15 cellular contexts compared by ENCODE assay signal in the genomic region with DNA sequence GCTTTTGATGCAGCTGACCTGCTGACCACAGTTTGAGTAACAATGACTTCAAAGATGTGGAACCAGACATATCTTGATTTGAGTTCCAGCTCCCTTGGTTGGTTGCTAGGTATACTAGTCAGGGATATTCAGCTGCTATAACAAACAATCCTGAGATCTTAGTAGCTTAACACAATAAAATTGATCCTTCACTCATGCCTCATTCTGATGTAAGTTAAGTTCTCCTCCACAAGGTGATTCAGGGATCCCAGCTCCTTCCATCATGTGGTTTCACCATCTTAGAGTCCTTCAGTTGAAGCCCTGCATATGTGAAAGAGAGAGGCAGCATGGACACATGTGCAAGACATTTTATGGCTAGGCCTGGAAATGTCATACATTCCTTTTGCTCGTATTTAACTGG. TPM values are rescaled to one million over a fixed set of nuclear protein-coding genes. Genes with fewer than 3 reads are reported as not detected.
DNase-seq lines count a peak whose midpoint lies in the region; ATAC-seq, FAIRE-seq and TF ChIP-seq lines count a peak whose summit lies in the region.
"Had no signal": no experiment of that assay in that cellular context is flagged by ENCODE, and none has a peak within 500 bp of the region (broad histone marks: within the 10 kb centered on the region; RNA-seq: fewer than 3 reads in every experiment).

No MANE protein-coding gene starts in this region.

- TF ChIP-seq CTCF in transverse colon (IDR thresholded peaks at IDR 0.05) = no peak

- H3K36me3 Mint-ChIP-seq in activated CD8-positive, alpha-beta memory T cell treated with anti-CD3 and anti-CD28 coated beads, Interleukin-2, amount 10 ng/mL, durations not matched to agents 7 days and 5 days = no peaks in the 10 kb centered on the region
- H3K36me3 Mint-ChIP-seq in IgD-negative memory B cell = no peaks in the 10 kb centered on the region

- intact Hi-C loops in transverse colon (cut with DNase I; ENCODE audit: low total_unique reads) = no loop called here

- CTCF ChIA-PET in activated CD8-positive, alpha-beta memory T cell treated with anti-CD3 and anti-CD28 coated beads, Interleukin-2, amount 10 ng/mL, durations not matched to agents 7 days and 5 days (lab: Charles Lee) = interaction anchor here (0.6 to 0.8 kb wide), 2 partner anchors 23 to 79 kb away, joined by 3 read pairs; no protein-coding TSS in a partner anchor

- peaks cover 25% of the 10 kb centered on the region for H3K4me1 Mint-ChIP-seq in activated CD8-positive, alpha-beta memory T cell treated with anti-CD3 and anti-CD28 coated beads, Interleukin-2, amount 10 ng/mL, durations not matched to agents 7 days and 5 days
- peaks cover 21 to 36% (median 34%) of the 10 kb centered on the region in 3 donors for H3K4me1 Mint-ChIP-seq in IgD-negative memory B cell

- peak overlapping the region; percentile 93 for H3K27ac ChIP-seq in small intestine (ENCODE audit: low read depth in 1 of 2, low read length in 1 of 2)
- peak overlapping the region in 2 of 4 donors; percentile 28 to 45 for H3K27ac ChIP-seq in transverse colon
- H3K27ac ChIP-seq: SJCRH30, upper lobe of left lung had no signal

- H3K27me3 Mint-ChIP-seq in activated CD8-positive, alpha-beta memory T cell treated with anti-CD3 and anti-CD28 coated beads, Interleukin-2, amount 10 ng/mL, durations not matched to agents 7 days and 5 days = peaks cover 2% of the 10 kb centered on the region
- H3K27me3 Mint-ChIP-seq in IgD-negative memory B cell = no peaks in the 10 kb centered on the region

- H3K27me3 ChIP-seq in small intestine (ENCODE audit: control insufficient read depth in 2 of 2, insufficient read depth in 2 of 2, low read length in 2 of 2) (no peaks in the 10 kb centered on the region), transverse colon (no peaks in the 10 kb centered on the region)
- H3K27me3 ChIP-seq: SJCRH30, upper lobe of left lung had no signal

- no peaks in the 10 kb centered on the region for H3K36me3 ChIP-seq in small intestine (ENCODE audit: control insufficient read depth in 2 of 2, insufficient read depth in 2 of 2, low read length in 2 of 2)
- H3K36me3 ChIP-seq in transverse colon = no peaks in the 10 kb centered on the region
- H3K36me3 ChIP-seq: heart right ventricle, SJCRH30, upper lobe of left lung had no signal

- in situ Hi-C loops in transverse colon (cut with MboI; ENCODE audit: low pct_ligation_motif_present in 1 of 4, low pct_unique_long_range_greater_than_20kb in 1 of 4, low sequenced_read_pairs in 3 of 4) = loop anchor here in 2 of 4 donors (25.0 kb wide), 2 partner anchors 90 to 240 kb away; partner anchors contain the start of gene CTAG1A (in 2 of the 2)

- 22 to 35% (median 23%) methylated on average over 1 of the region's 1 CpG for WGBS in small intestine, 3 donors
- 50% methylated on average over 1 of the region's 1 CpG; no CpG with 5 or more reads in 1 of the 2 donors for WGBS in transverse colon (ENCODE audit: low coverage in 1 of 2), 2 donors

- H3K9me3 ChIP-seq in small intestine (ENCODE audit: control insufficient read depth, low read depth) (no peaks in the 10 kb centered on the region), transverse colon (no peaks in the 10 kb centered on the region)
- H3K9me3 ChIP-seq: heart right ventricle, SJCRH30, upper lobe of left lung had no signal

- H3K27ac Mint-ChIP-seq in activated CD8-positive, alpha-beta memory T cell treated with anti-CD3 and anti-CD28 coated beads, Interleukin-2, amount 10 ng/mL, durations not matched to agents 7 days and 5 days = peak overlapping the region; percentile 82
- peak overlapping the region; percentile 67 to 94 (median 88) for H3K27ac Mint-ChIP-seq in IgD-negative memory B cell

- no peak for FAIRE-seq in small intestine (lab: Jason Lieb, UNC)

- TF ChIP-seq POLR2A in transverse colon (IDR thresholded peaks at IDR 0.05) = no peak

- no peak for DNase-seq in activated CD8-positive, alpha-beta memory T cell treated with anti-CD3 and anti-CD28 coated beads, Interleukin-2, amount 10 ng/mL, durations not matched to agents 7 days and 5 days
- DNase-seq in activated CD8-positive, alpha-beta memory T cell treated with anti-CD3 and anti-CD28 coated beads, Interleukin-2, amount 50 U/mL, for 4 hours = no peak
- DNase-seq in small intestine (no peak), transverse colon (no peak)
- no peak for DNase-seq in effector CD8-positive, alpha-beta T cell (lab: John Stamatoyannopoulos, UW)
- DNase-seq: heart right ventricle; NCI-H1436; SJCRH30; stimulated activated CD4-positive, alpha-beta T cell treated with anti-CD3 and anti-CD28 coated beads, Interleukin-2, amount 100 ng/mL, for 24 hours; upper lobe of left lung had no signal

- H3K4me1 ChIP-seq in small intestine (ENCODE audit: control insufficient read depth in 2 of 2, insufficient read depth in 1 of 2, low read depth in 1 of 2, low read length in 1 of 2) (no peaks in the 10 kb centered on the region), transverse colon (no peaks in the 10 kb centered on the region)
- H3K4me1 ChIP-seq: heart right ventricle, SJCRH30, upper lobe of left lung had no signal

- H3K9me3 Mint-ChIP-seq in activated CD8-positive, alpha-beta memory T cell treated with anti-CD3 and anti-CD28 coated beads, Interleukin-2, amount 10 ng/mL, durations not matched to agents 7 days and 5 days (ENCODE audit: low read depth) = no peaks in the 10 kb centered on the region
- peaks cover 0 to 2% (median 0%) of the 10 kb centered on the region in 3 donors for H3K9me3 Mint-ChIP-seq in IgD-negative memory B cell

- no peak for TF ChIP-seq EP300 in transverse colon (IDR thresholded peaks at IDR 0.05; ENCODE audit: low read depth)

- ATAC-seq in activated CD8-positive, alpha-beta memory T cell treated with anti-CD3 and anti-CD28 coated beads, Interleukin-2, amount 10 ng/mL, durations not matched to agents 7 days and 5 days = peak; percentile 47
- peak; percentile 25 for ATAC-seq in GM21786 (IDR thresholded peaks at IDR 0.05; ENCODE audit: unreplicated experiment)
- no peak for ATAC-seq in HG02938 (IDR thresholded peaks at IDR 0.05; ENCODE audit: unreplicated experiment)
- ATAC-seq: heart right ventricle had no signal

- H3K4me3 Mint-ChIP-seq in activated CD8-positive, alpha-beta memory T cell treated with anti-CD3 and anti-CD28 coated beads, Interleukin-2, amount 10 ng/mL, durations not matched to agents 7 days and 5 days = no peak overlapping the region
- peak overlapping the region; percentile 16 to 69 (median 40) for H3K4me3 Mint-ChIP-seq in IgD-negative memory B cell

- H3K4me3 ChIP-seq in small intestine (ENCODE audit: low read depth in 1 of 2, low read length in 2 of 2) = no peak overlapping the region
- no peak overlapping the region for H3K4me3 ChIP-seq in transverse colon
- H3K4me3 ChIP-seq: heart right ventricle, SJCRH30, upper lobe of left lung had no signal

RNA-seq across cellular contexts. Expression of gene SMIM9, which starts 7.3 kb away (rescaled TPM):
- total RNA-seq in activated CD8-positive, alpha-beta memory T cell treated with anti-CD3 and anti-CD28 coated beads, Interleukin-2, amount 10 ng/mL, durations not matched to agents 7 days and 5 days = under 1 TPM in 1 of 2 experiments, not detected in 1; 0.26 TPM
- polyA plus RNA-seq in IgD-negative memory B cell = not detected
- polyA plus RNA-seq in small intestine = not detected
- total RNA-seq in transverse colon = not detected
- total RNA-seq: myocyte, SJCRH30 had no signal
- polyA plus RNA-seq: AG04450, heart right ventricle had no signal

RNA-seq across cellular contexts. Expression of gene MPP1, which starts 21.9 kb away (rescaled TPM):
- 10 to 100 TPM; 29.0 to 37.4 TPM for total RNA-seq in activated CD8-positive, alpha-beta memory T cell treated with anti-CD3 and anti-CD28 coated beads, Interleukin-2, amount 10 ng/mL, durations not matched to agents 7 days and 5 days
- polyA plus RNA-seq in IgD-negative memory B cell (9.9 TPM), small intestine (100 to 1,000 TPM in 2 of 3 donors, 10 to 100 TPM in 1; 35.9 to 199 (median 132) TPM)
- total RNA-seq in transverse colon = 10 to 100 TPM; 28.7 to 44.1 (median 32.8) TPM
- total RNA-seq: SJCRH30 had no signal

RNA-seq across cellular contexts. Expression of gene F8A1, which starts 59.0 kb away (rescaled TPM):
- 10 to 100 TPM; 49.0 to 56.9 TPM for total RNA-seq in activated CD8-positive, alpha-beta memory T cell treated with anti-CD3 and anti-CD28 coated beads, Interleukin-2, amount 10 ng/mL, durations not matched to agents 7 days and 5 days
- polyA plus RNA-seq in IgD-negative memory B cell = 29.7 TPM
- polyA plus RNA-seq in small intestine = 10 to 100 TPM; 13.2 to 39.4 (median 23.8) TPM
- total RNA-seq in transverse colon = 10 to 100 TPM in 2 of 4 donors, 1 to 10 TPM in 1, not detected in 1; 1.8 to 18.1 (median 10.0) TPM
